22 cellular contexts compared by ENCODE assay signal in the genomic region with DNA sequence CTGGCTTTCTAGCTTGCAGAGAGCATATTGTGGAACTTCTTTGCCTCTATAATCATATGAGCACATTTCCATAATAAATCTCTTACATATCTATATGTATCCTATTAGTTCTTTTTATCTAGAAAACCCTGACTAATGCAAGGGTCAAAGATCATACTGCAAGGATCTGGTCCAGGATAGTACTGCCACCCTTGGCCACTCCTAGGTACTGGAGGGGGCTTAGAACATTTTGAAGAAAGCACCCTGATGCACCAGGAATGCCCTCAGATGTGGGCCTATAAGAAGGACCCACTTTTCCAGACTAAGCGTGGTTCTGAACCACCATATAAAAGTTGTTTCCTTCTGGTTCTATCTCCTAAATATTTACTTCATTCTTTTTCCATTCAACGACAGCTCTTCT. TPM values are rescaled to one million over a fixed set of nuclear protein-coding genes. Genes with fewer than 3 reads are reported as not detected.
A peak's percentile ranks its signal among the peaks of the same experiment; 100 is the strongest.
DNase-seq lines count a peak whose midpoint lies in the region; ATAC-seq and TF ChIP-seq lines count a peak whose summit lies in the region.
"Had no signal": no experiment of that assay in that cellular context is flagged by ENCODE, and none has a peak within 500 bp of the region (broad histone marks: within the 10 kb centered on the region; RNA-seq: fewer than 3 reads in every experiment).

No MANE protein-coding gene starts in this region.

- intact Hi-C loops in right cardiac atrium (cut with DNase I), result no loop called here

- no peak overlapping the region for H3K27ac Mint-ChIP-seq in naive thymus-derived CD8-positive, alpha-beta T cell
- H3K27ac Mint-ChIP-seq: activated CD8-positive, alpha-beta T cell treated with anti-CD3 and anti-CD28 coated beads, Interleukin-2, amount 10 ng/mL, durations not matched to agents 7 days and 5 days; activated naive CD4-positive, alpha-beta T cell treated with anti-CD3 and anti-CD28 coated beads, Interleukin-2, amount 10 ng/mL, durations not matched to agents 7 days and 5 days; CD4-positive, alpha-beta memory T cell; stimulated activated memory B cell treated with anti-CD40 and anti-IgM and Interleukin-4, amounts not matched to agents 10 μg/mL and 1 μg/mL and 100 μg/mL, for 72 hours had no signal

- no peak for DNase-seq in GM12864 (ENCODE audit: low read depth)
- DNase-seq in iPS-NIHi7 (ENCODE audit: extremely low spot score), result peak; percentile 18
- no peak for DNase-seq in naive thymus-derived CD8-positive, alpha-beta T cell
- no peak for DNase-seq in anterior cingulate cortex (lab: John Stamatoyannopoulos, UW)
- DNase-seq in right cardiac atrium, result no peak
- DNase-seq: activated CD8-positive, alpha-beta T cell treated with anti-CD3 and anti-CD28 coated beads, Interleukin-2, amount 10 ng/mL, durations not matched to agents 7 days and 5 days; activated naive CD4-positive, alpha-beta T cell treated with anti-CD3 and anti-CD28 coated beads, Interleukin-2, amount 10 ng/mL, durations not matched to agents 7 days and 5 days; activated T-cell treated with anti-CD3 and anti-CD28 coated beads, Interleukin-2, amount 50 U/mL, for 1 hour; CD4-positive, alpha-beta memory T cell; effector memory CD4-positive, alpha-beta T cell; Karpas-422; mesendoderm; naive B cell; NCI-H1048; NCI-H2029 treated with DMSO at 0.1 percent for 48 hours; NCI-H446; sigmoid colon; T-helper 9 cell had no signal

- H3K27me3 Mint-ChIP-seq in naive thymus-derived CD8-positive, alpha-beta T cell, result peaks cover 0 to 3% (median 0%) of the 10 kb centered on the region in 5 donors
- H3K27me3 Mint-ChIP-seq: activated naive CD4-positive, alpha-beta T cell treated with anti-CD3 and anti-CD28 coated beads, Interleukin-2, amount 10 ng/mL, durations not matched to agents 7 days and 5 days; CD4-positive, alpha-beta memory T cell had no signal

- H3K4me3 ChIP-seq in GM12864 (ENCODE audit: low read depth, low read length), result no peak overlapping the region
- H3K4me3 ChIP-seq in WI38 (ENCODE audit: low read depth, low read length), result no peak overlapping the region
- no peak overlapping the region for H3K4me3 ChIP-seq in right cardiac atrium (ENCODE audit: low read length)
- H3K4me3 ChIP-seq: ascending aorta, sigmoid colon had no signal

- no peak overlapping the region for H3K27ac ChIP-seq in right cardiac atrium (ENCODE audit: low read length)
- H3K27ac ChIP-seq: ascending aorta, sigmoid colon had no signal

- TF ChIP-seq CTCF in GM12864 (IDR thresholded peaks at IDR 0.05; ENCODE audit: low read depth, low read length, missing control alignments) (peak; percentile 12), WI38 (IDR thresholded peaks at IDR 0.05; ENCODE audit: low read depth, low read length) (0 out of 2 replicates have a peak, but pooled peaks have one; percentile 2)

- H3K36me3 Mint-ChIP-seq in naive thymus-derived CD8-positive, alpha-beta T cell, result peaks cover 0 to 3% (median 0%) of the 10 kb centered on the region in 3 donors
- H3K36me3 Mint-ChIP-seq: activated naive CD4-positive, alpha-beta T cell treated with anti-CD3 and anti-CD28 coated beads, Interleukin-2, amount 10 ng/mL, durations not matched to agents 7 days and 5 days; naive B cell; stimulated activated memory B cell treated with anti-CD40 and anti-IgM and Interleukin-4, amounts not matched to agents 10 μg/mL and 1 μg/mL and 100 μg/mL, for 72 hours had no signal

- no peaks in the 10 kb centered on the region for H3K27me3 ChIP-seq in right cardiac atrium (ENCODE audit: control insufficient read depth, insufficient read depth)
- H3K27me3 ChIP-seq: ascending aorta, sigmoid colon had no signal

- 97% methylated on average over 2 of the region's 2 CpGs for WGBS in right cardiac atrium

- POLR2A ChIA-PET in naive thymus-derived CD8-positive, alpha-beta T cell (lab: Charles Lee), result interaction anchor here (0.9 kb wide), 1 partner anchor 16 kb away, joined by 4 read pairs; no protein-coding TSS in a partner anchor

- H3K9me3 ChIP-seq in right cardiac atrium (ENCODE audit: control insufficient read depth, low read length), result no peaks in the 10 kb centered on the region
- H3K9me3 ChIP-seq: ascending aorta, sigmoid colon had no signal

- H3K4me1 ChIP-seq in right cardiac atrium (ENCODE audit: control insufficient read depth, insufficient read depth, low read length), result no peaks in the 10 kb centered on the region
- H3K4me1 ChIP-seq: ascending aorta, sigmoid colon had no signal

- H3K4me3 Mint-ChIP-seq in naive thymus-derived CD8-positive, alpha-beta T cell, result no peak overlapping the region
- H3K4me3 Mint-ChIP-seq: activated CD8-positive, alpha-beta T cell treated with anti-CD3 and anti-CD28 coated beads, Interleukin-2, amount 10 ng/mL, durations not matched to agents 7 days and 5 days; activated naive CD4-positive, alpha-beta T cell treated with anti-CD3 and anti-CD28 coated beads, Interleukin-2, amount 10 ng/mL, durations not matched to agents 7 days and 5 days; CD4-positive, alpha-beta memory T cell; naive B cell; stimulated activated memory B cell treated with anti-CD40 and anti-IgM and Interleukin-4, amounts not matched to agents 10 μg/mL and 1 μg/mL and 100 μg/mL, for 72 hours had no signal

- peak; percentile 46 for ATAC-seq in HG02885 (IDR thresholded peaks at IDR 0.05; ENCODE audit: poor library complexity, unreplicated experiment)
- ATAC-seq in naive thymus-derived CD8-positive, alpha-beta T cell, result no peak
- ATAC-seq in right cardiac atrium, result no peak
- ATAC-seq: activated CD8-positive, alpha-beta T cell treated with anti-CD3 and anti-CD28 coated beads, Interleukin-2, amount 10 ng/mL, durations not matched to agents 7 days and 5 days; stimulated activated memory B cell treated with anti-CD40 and anti-IgM and Interleukin-4, amounts not matched to agents 10 μg/mL and 1 μg/mL and 100 μg/mL, for 72 hours had no signal

- H3K9me3 Mint-ChIP-seq in naive thymus-derived CD8-positive, alpha-beta T cell, result peaks cover 0 to 1% (median 0%) of the 10 kb centered on the region in 9 donors
- H3K9me3 Mint-ChIP-seq: activated naive CD4-positive, alpha-beta T cell treated with anti-CD3 and anti-CD28 coated beads, Interleukin-2, amount 10 ng/mL, durations not matched to agents 7 days and 5 days; naive B cell; stimulated activated memory B cell treated with anti-CD40 and anti-IgM and Interleukin-4, amounts not matched to agents 10 μg/mL and 1 μg/mL and 100 μg/mL, for 72 hours had no signal

- no peaks in the 10 kb centered on the region for H3K4me1 Mint-ChIP-seq in naive thymus-derived CD8-positive, alpha-beta T cell
- H3K4me1 Mint-ChIP-seq: activated naive CD4-positive, alpha-beta T cell treated with anti-CD3 and anti-CD28 coated beads, Interleukin-2, amount 10 ng/mL, durations not matched to agents 7 days and 5 days had no signal

RNA-seq across cellular contexts. Expression of a gene that starts 14.6 kb away (rescaled TPM):
- total RNA-seq in naive thymus-derived CD8-positive, alpha-beta T cell, result 10 to 100 TPM; 55.8 to 56.4 TPM
- 10 to 100 TPM; 30.7 to 35.6 (median 30.9) TPM for polyA plus RNA-seq in naive thymus-derived CD8-positive, alpha-beta T cell
- total RNA-seq in right cardiac atrium, result 10 to 100 TPM; 26.0 to 28.5 (median 26.7) TPM
- polyA plus RNA-seq in right cardiac atrium, result 12.6 TPM
